Comparison of ENCODE assay signal across 8 cellular contexts in the genomic region with DNA sequence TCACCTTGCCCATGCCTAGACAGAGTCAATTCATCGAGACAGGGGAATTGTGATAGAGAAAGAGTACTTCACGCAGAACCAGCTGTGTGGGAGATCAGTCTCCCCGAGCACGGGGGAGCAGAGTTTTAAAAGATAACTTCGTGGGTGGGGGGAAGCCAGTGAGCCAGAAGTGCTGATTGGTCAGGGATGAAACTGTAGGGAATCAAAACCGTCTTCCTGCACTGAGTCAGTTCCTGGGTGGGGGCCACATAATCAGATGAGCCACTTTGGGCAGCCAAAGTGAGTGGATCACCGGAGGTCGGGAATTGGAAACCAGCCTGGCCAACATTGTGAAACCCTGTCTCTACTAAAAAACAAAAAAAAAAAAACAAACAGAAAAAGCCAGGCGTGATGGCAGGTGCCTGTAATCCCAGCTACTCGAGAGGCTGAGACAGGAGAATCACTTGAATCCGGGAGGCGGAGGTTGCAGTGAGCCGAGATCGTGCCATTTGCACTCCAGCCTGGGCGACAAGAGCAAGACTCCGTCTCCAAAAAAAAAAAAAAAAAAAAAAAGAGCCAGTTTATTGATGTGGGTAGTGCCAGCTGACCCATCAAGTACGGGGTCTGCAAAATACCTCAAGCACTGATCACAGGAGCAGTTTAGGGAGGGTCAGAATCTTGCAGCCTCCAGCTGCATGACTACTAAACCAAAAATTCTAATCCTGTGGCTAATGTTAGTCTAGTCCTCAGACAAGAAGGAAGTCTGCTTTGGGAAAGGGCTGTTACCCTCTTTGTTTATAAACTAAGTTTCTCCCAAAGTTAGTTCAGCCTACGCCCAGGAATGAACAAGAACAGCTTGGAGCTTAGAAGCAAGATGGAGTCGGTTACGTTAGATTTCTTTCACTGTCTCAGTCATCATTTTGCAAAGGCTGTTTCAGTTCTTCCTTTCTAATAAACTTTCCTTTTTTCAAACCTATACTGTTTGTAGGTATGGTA. TPM values are rescaled to one million over a fixed set of nuclear protein-coding genes. Genes with fewer than 3 reads are reported as not detected.
A peak's percentile ranks its signal among the peaks of the same experiment; 100 is the strongest.
DNase-seq lines count a peak whose midpoint lies in the region; ATAC-seq and TF ChIP-seq lines count a peak whose summit lies in the region.

No MANE protein-coding gene starts in this region.

- H3K4me2 ChIP-seq in mesenchymal stem cell (ENCODE audit: low read length, poor library complexity, severe bottlenecking) (no peak overlapping the region), hepatocyte (no peak overlapping the region)

- no peak overlapping the region for H3K18ac ChIP-seq in mesenchymal stem cell (ENCODE audit: low read depth in 1 of 2, low read length in 2 of 2)

- no peak overlapping the region for H3K23ac ChIP-seq in mesenchymal stem cell (ENCODE audit: low read length in 2 of 2)

- ATAC-seq in GM18505 (IDR thresholded peaks at IDR 0.05; ENCODE audit: unreplicated experiment) (no peak), GM19395 (IDR thresholded peaks at IDR 0.05; ENCODE audit: unreplicated experiment) (no peak)

- H3K27me3 ChIP-seq in HUES6 (ENCODE audit: control insufficient read depth, insufficient read depth, low read length) = no peaks in the 10 kb centered on the region
- H3K27me3 ChIP-seq in mesenchymal stem cell (ENCODE audit: control insufficient read depth in 1 of 2, insufficient read depth in 1 of 2, low read length in 2 of 2) = no peaks in the 10 kb centered on the region
- H3K27me3 ChIP-seq in hepatocyte = no peaks in the 10 kb centered on the region

- H3K9ac ChIP-seq in HUES6 (ENCODE audit: low read length) (peak overlapping the region; percentile 29), mesenchymal stem cell (ENCODE audit: low read length) (peak overlapping the region; percentile 20)

- H3K9me3 ChIP-seq in HUES6 (ENCODE audit: control insufficient read depth, insufficient read depth, low read depth, low read length) = no peaks in the 10 kb centered on the region
- H3K9me3 ChIP-seq in mesenchymal stem cell (ENCODE audit: control insufficient read depth, low read length) = no peaks in the 10 kb centered on the region
- no peaks in the 10 kb centered on the region for H3K9me3 ChIP-seq in hepatocyte (ENCODE audit: low read depth)

- no peak for TF ChIP-seq CTCF in hepatocyte (IDR thresholded peaks at IDR 0.05; ENCODE audit: poor library complexity)

- H2BK5ac ChIP-seq in mesenchymal stem cell (ENCODE audit: low read depth, low read length, poor library complexity, severe bottlenecking) = no peak overlapping the region

- H2BK15ac ChIP-seq in mesenchymal stem cell (ENCODE audit: low read depth, poor library complexity, severe bottlenecking) = no peak overlapping the region

- peaks cover 12% of the 10 kb centered on the region for H3K79me1 ChIP-seq in mesenchymal stem cell (replicated peaks; ENCODE audit: low read length, poor library complexity, severe bottlenecking)

- peaks cover 82% of the 10 kb centered on the region for H3K79me2 ChIP-seq in hepatocyte

- H2BK12ac ChIP-seq in mesenchymal stem cell (ENCODE audit: low read length in 2 of 2) = no peak overlapping the region

- DNase-seq in AG20443 (ENCODE audit: low spot score) = peak; percentile 12
- DNase-seq in activated naive CD4-positive, alpha-beta T cell treated with anti-CD3 and anti-CD28 coated beads, Interleukin-2, amount 50 U/mL, for 16 hours = peak; percentile 26
- peak; percentile 65 for DNase-seq in mesenchymal stem cell
- DNase-seq in hepatocyte (ENCODE audit: low spot score) = no peak
- no peak for DNase-seq in dermis blood vessel endothelial cell

- no peak overlapping the region for H2AK5ac ChIP-seq in mesenchymal stem cell (ENCODE audit: low read length, severe bottlenecking)

- no peak overlapping the region for H3K14ac ChIP-seq in mesenchymal stem cell (ENCODE audit: low read length in 2 of 2)

- H3K27ac ChIP-seq in HUES6 (ENCODE audit: low read depth, low read length) (peak overlapping the region; percentile 62), mesenchymal stem cell (ENCODE audit: low read length, poor library complexity, severe bottlenecking) (no peak overlapping the region), hepatocyte (no peak overlapping the region)

- peaks cover 67% of the 10 kb centered on the region for H4K20me1 ChIP-seq in hepatocyte (ENCODE audit: insufficient read depth, poor library complexity, severe bottlenecking)

- no peak for TF ChIP-seq POLR2A in GM18505 (IDR thresholded peaks at IDR 0.05; ENCODE audit: borderline replicate concordance, extremely low read depth, insufficient read depth, insufficient read length)

- peaks cover 51% of the 10 kb centered on the region for H3K4me1 ChIP-seq in HUES6 (ENCODE audit: control insufficient read depth, insufficient read depth, low read length)
- peaks cover 9% of the 10 kb centered on the region for H3K4me1 ChIP-seq in mesenchymal stem cell (ENCODE audit: control insufficient read depth, insufficient read depth, low read depth, low read length)
- H3K4me1 ChIP-seq in hepatocyte (ENCODE audit: insufficient read depth) = peaks cover 13% of the 10 kb centered on the region

- no peak overlapping the region for H2AFZ ChIP-seq in mesenchymal stem cell (ENCODE audit: low read depth, low read length)
- no peak overlapping the region for H2AFZ ChIP-seq in hepatocyte

- peak overlapping the region; percentile 12; the same call in 1 of the 2 replicates for H3K4me3 ChIP-seq in HUES6 (ENCODE audit: low read depth, low read length)
- H3K4me3 ChIP-seq in mesenchymal stem cell (ENCODE audit: insufficient read depth in 1 of 2, low read depth in 1 of 2, low read length in 2 of 2) = peak overlapping the region in 1 of 2 experiments; percentile 46
- H3K4me3 ChIP-seq in hepatocyte = no peak overlapping the region

- 70% methylated on average over 16 of the region's 20 CpGs for WGBS in mesenchymal stem cell
- WGBS in hepatocyte (ENCODE audit: low lambda C conversion rate, missing lambda C conversion rate) = 90% methylated on average over 17 of the region's 20 CpGs

- H2BK120ac ChIP-seq in mesenchymal stem cell (ENCODE audit: low read depth, low read length) = no peak overlapping the region

- H4K91ac ChIP-seq in mesenchymal stem cell (ENCODE audit: low read length) = no peak overlapping the region

- no peak overlapping the region for H4K8ac ChIP-seq in mesenchymal stem cell (ENCODE audit: low read length)

- H3K9me2 ChIP-seq in hepatocyte (replicated peaks; ENCODE audit: insufficient read depth) = no peaks in the 10 kb centered on the region

- H3K4ac ChIP-seq in mesenchymal stem cell (ENCODE audit: low read depth in 1 of 2, low read length in 2 of 2) = no peak overlapping the region

- H3K36me3 ChIP-seq in HUES6 (ENCODE audit: control insufficient read depth, insufficient read depth, low read length) (peaks cover 5% of the 10 kb centered on the region; the same call in 1 of the 2 replicates), mesenchymal stem cell (ENCODE audit: control insufficient read depth in 1 of 2, insufficient read depth in 2 of 2, low read depth in 1 of 2, low read length in 2 of 2) (peaks cover 0 to 5% of the 10 kb centered on the region in 2 experiments), hepatocyte (replicated peaks; ENCODE audit: insufficient read depth, low read depth) (no peaks in the 10 kb centered on the region)

RNA-seq across cellular contexts. Expression of gene TRIM39, which starts 3.9 kb away (rescaled TPM):
- polyA plus RNA-seq in mesenchymal stem cell (2013, experiment 1 of 2) = 8.8 TPM
- 7.4 TPM for polyA plus RNA-seq in mesenchymal stem cell (2013, experiment 2 of 2)
- total RNA-seq in hepatocyte (7.0 and 7.8 TPM in 2 replicates), dermis blood vessel endothelial cell (11.6 and 15.3 TPM in 2 replicates)
- 6.3 and 8.8 TPM in 2 replicates for polyA plus RNA-seq in hepatocyte

RNA-seq across cellular contexts. Expression of gene RPP21, which starts 22.1 kb away (rescaled TPM):
- 83.5 TPM for polyA plus RNA-seq in mesenchymal stem cell (2013, experiment 1 of 2)
- 77.7 TPM for polyA plus RNA-seq in mesenchymal stem cell (2013, experiment 2 of 2)
- total RNA-seq in hepatocyte (40.8 and 41.6 TPM in 2 replicates), dermis blood vessel endothelial cell (17.5 and 26.9 TPM in 2 replicates)
- polyA plus RNA-seq in hepatocyte = 80.8 and 87.2 TPM in 2 replicates

Comparison
In these comparisons a context has a peak if more than half of its experiments do, and no peak if none do; other contexts are left out.
1. DNase-seq: peak in AG20443 (single experiment), activated naive CD4-positive, alpha-beta T cell treated with anti-CD3 and anti-CD28 coated beads, Interleukin-2, amount 50 U/mL, for 16 hours (single experiment) and mesenchymal stem cell (single experiment); none in hepatocyte (single experiment) and dermis blood vessel endothelial cell (single experiment).